In genomic region chr21:5060364-5061083, GRCh38 we compare ENCODE assay signal across 7 cellular contexts.
DNase-seq lines count a peak whose midpoint lies in the region; ATAC-seq and TF ChIP-seq lines count a peak whose summit lies in the region.
"Not testable (repeated sequence)": the region's sequence is repeated elsewhere in the genome, so short reads cannot be mapped to it uniquely, and the experiment has no call there.

No MANE protein-coding gene starts in this region.

- TF ChIP-seq CTCF in IMR-90 (conservative IDR thresholded peaks at IDR 0.05; ENCODE audit: low read depth, low read length); WTC11 (IDR thresholded peaks at IDR 0.05); foreskin keratinocyte (conservative IDR thresholded peaks at IDR 0.05); left lung (IDR thresholded peaks at IDR 0.05); psoas muscle (IDR thresholded peaks at IDR 0.05): not testable (repeated sequence)

- WGBS in IMR-90 (ENCODE audit: extremely low coverage in 2 of 2, insufficient read length in 1 of 2), 2 experiments = no CpG with 5 or more reads among the region's 30 CpGs
- WGBS in psoas muscle, 3 donors = no CpG with 5 or more reads among the region's 30 CpGs

- H3K4me3 ChIP-seq in IMR-90 (ENCODE audit: insufficient read depth, low read depth, low read length); left lung; psoas muscle: not testable (repeated sequence)

- H4K8ac ChIP-seq in IMR-90 (ENCODE audit: low read depth in 2 of 2, low read length in 2 of 2) = not testable (repeated sequence)

- dilution Hi-C loops in IMR-90 (cut with HindIII; ENCODE audit: low sequenced_read_pairs, unreplicated experiment) = not testable (repeated sequence)

- not testable (repeated sequence) for H4K5ac ChIP-seq in IMR-90 (ENCODE audit: low read depth, low read length)

- intact Hi-C loops in IMR-90 (cut with micrococcal nuclease); Right ventricle myocardium superior (cut with DNase I); left cardiac atrium (cut with DNase I); left lung (cut with DNase I); psoas muscle (cut with DNase I): not testable (repeated sequence)

- H3K9me3 ChIP-seq in IMR-90 (ENCODE audit: control insufficient read depth, insufficient read depth, low read length); left lung; psoas muscle: not testable (repeated sequence)

- H2BK20ac ChIP-seq in IMR-90 (ENCODE audit: low read depth, low read length) = not testable (repeated sequence)

- not testable (repeated sequence) for H3K27ac Mint-ChIP-seq in WTC11

- TF ChIP-seq RAD21 in IMR-90 (IDR thresholded peaks at IDR 0.05; ENCODE audit: low read length) = not testable (repeated sequence)

- not testable (repeated sequence) for H3K4me2 ChIP-seq in IMR-90 (ENCODE audit: low read depth, low read length)

- TF ChIP-seq POLR2A in IMR-90 (IDR thresholded peaks at IDR 0.05; ENCODE audit: low read depth, low read length) = not testable (repeated sequence)

- not testable (repeated sequence) for H4K91ac ChIP-seq in IMR-90 (ENCODE audit: insufficient read depth, low read depth, low read length)

- H3K27ac ChIP-seq in IMR-90 (ENCODE audit: insufficient read depth, low read length); foreskin keratinocyte; left lung; psoas muscle: not testable (repeated sequence)

- not testable (repeated sequence) for H3K4me1 ChIP-seq in IMR-90 (ENCODE audit: control insufficient read depth, insufficient read depth, low read length); foreskin keratinocyte; left lung; psoas muscle

- not testable (repeated sequence) for H3K36me3 Mint-ChIP-seq in WTC11

- not testable (repeated sequence) for H3K27me3 ChIP-seq in IMR-90 (ENCODE audit: control insufficient read depth, insufficient read depth, low read length); foreskin keratinocyte; left lung; psoas muscle (ENCODE audit: insufficient read depth in 3 of 3, low read length in 2 of 3)

- not testable (repeated sequence) for H3K27me3 Mint-ChIP-seq in WTC11 (ENCODE audit: low read depth)

- not testable (repeated sequence) for H3K9ac ChIP-seq in IMR-90 (ENCODE audit: low read depth, low read length)

- ATAC-seq in IMR-90 (ENCODE audit: low read depth) = peak; percentile 59
- ATAC-seq in WTC11 = peak; percentile 32; the same call in 1 of the 2 replicates
- ATAC-seq in foreskin keratinocyte = peak; percentile 34
- peak; percentile 44 for ATAC-seq in Right ventricle myocardium superior (ENCODE audit: poor library complexity)
- peak; percentile 48 to 66 for ATAC-seq in left cardiac atrium
- peak; percentile 42 for ATAC-seq in left lung
- ATAC-seq in psoas muscle = peak in 3 of 4 donors; percentile 38 to 46 (median 44)

- CTCF ChIA-PET in IMR-90 (lab: Yijun Ruan, JAX); WTC11 (lab: Charles Lee): not testable (repeated sequence)

- not testable (repeated sequence) for H3K18ac ChIP-seq in IMR-90 (ENCODE audit: low read depth, low read length)

- not testable (repeated sequence) for H3K14ac ChIP-seq in IMR-90 (replicated peaks; ENCODE audit: low read depth, low read length)

- H3K9me1 ChIP-seq in IMR-90 (ENCODE audit: insufficient read depth, low read length) = not testable (repeated sequence)

- in situ Hi-C loops in IMR-90 (cut with MboI; ENCODE audit: low sequenced_read_pairs) = not testable (repeated sequence)

- H2AFZ ChIP-seq in IMR-90 (replicated peaks; ENCODE audit: low read length, poor library complexity) = not testable (repeated sequence)

- H3K9me3 Mint-ChIP-seq in WTC11 = not testable (repeated sequence)

- BruUV-seq in IMR-90 (replicated peaks; lab: Mats Ljungman, UMichigan) = not testable (repeated sequence)

- not testable (repeated sequence) for H4K20me1 ChIP-seq in IMR-90 (ENCODE audit: insufficient read depth, low read length)

- not testable (repeated sequence) for H3K79me1 ChIP-seq in IMR-90 (ENCODE audit: low read depth in 1 of 2, low read length in 2 of 2)

- H3K36me3 ChIP-seq in IMR-90 (ENCODE audit: control insufficient read depth, insufficient read depth, low read length); left lung; psoas muscle (ENCODE audit: insufficient read depth in 1 of 2, low read depth in 1 of 2): not testable (repeated sequence)

- not testable (repeated sequence) for H2BK5ac ChIP-seq in IMR-90 (ENCODE audit: low read depth, low read length, poor library complexity, severe bottlenecking)

- not testable (repeated sequence) for H2AK5ac ChIP-seq in IMR-90 (ENCODE audit: low read depth, low read length)

- H3K56ac ChIP-seq in IMR-90 (ENCODE audit: extremely low read depth, insufficient read depth, low read length) = not testable (repeated sequence)

- H2AK9ac ChIP-seq in IMR-90 (replicated peaks; ENCODE audit: low read depth, low read length, poor library complexity) = not testable (repeated sequence)

- not testable (repeated sequence) for H3K4me3 Mint-ChIP-seq in WTC11

- not testable (repeated sequence) for H3K4ac ChIP-seq in IMR-90 (ENCODE audit: low read depth, low read length)

- POLR2A ChIA-PET in IMR-90 (lab: Charles Lee; ENCODE audit: unreplicated experiment); WTC11 (lab: Charles Lee): not testable (repeated sequence)

- not testable (repeated sequence) for H2BK15ac ChIP-seq in IMR-90 (ENCODE audit: low read depth, low read length)

- not testable (repeated sequence) for DNase-seq in IMR-90; WTC11 (ENCODE audit: low spot score); foreskin keratinocyte; Right ventricle myocardium superior; left cardiac atrium; left lung; psoas muscle

- H3K23ac ChIP-seq in IMR-90 (ENCODE audit: low read depth, low read length) = not testable (repeated sequence)

- not testable (repeated sequence) for H3K4me1 Mint-ChIP-seq in WTC11

- H2BK120ac ChIP-seq in IMR-90 (ENCODE audit: low read depth, low read length) = not testable (repeated sequence)
